Comparison of ENCODE assay signal across 8 cellular contexts in the genomic region with DNA sequence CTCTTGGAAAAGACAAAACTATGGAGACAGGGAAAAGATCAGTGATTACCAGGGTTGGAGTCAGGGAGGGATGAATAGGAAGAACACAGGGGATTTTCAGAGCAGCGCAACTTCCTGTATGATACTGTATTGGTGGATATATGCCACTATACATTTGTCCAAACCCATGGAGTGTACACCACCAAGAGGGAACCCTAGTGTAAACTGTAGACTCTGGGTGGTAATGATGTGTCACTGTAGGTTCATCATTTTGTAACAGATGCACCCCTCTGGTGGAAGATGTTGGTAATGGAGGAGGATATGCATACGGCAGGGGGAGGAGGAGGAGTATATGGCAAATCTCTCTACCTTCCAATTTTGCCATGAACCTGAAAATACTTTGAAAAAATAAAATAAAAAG.
A peak's percentile ranks its signal among the peaks of the same experiment; 100 is the strongest.
DNase-seq lines count a peak whose midpoint lies in the region; ATAC-seq and TF ChIP-seq lines count a peak whose summit lies in the region.

No MANE protein-coding gene starts in this region.

- H3K4me1 Mint-ChIP-seq in natural killer cell (no peaks in the 10 kb centered on the region), progenitor cell of endocrine pancreas (ENCODE audit: low read depth) (no peaks in the 10 kb centered on the region)
- peaks cover 7% of the 10 kb centered on the region for H3K4me1 Mint-ChIP-seq in activated T-cell treated with anti-CD3 and anti-CD28 coated beads, Interleukin-2, amount 50 U/mL, for 4 hours (ENCODE audit: low read depth)

- peak; percentile 20 for DNase-seq in OCI-LY7 (ENCODE audit: low spot score)
- DNase-seq in foreskin keratinocyte, result peak; percentile 49 to 81
- DNase-seq in natural killer cell, result no peak
- DNase-seq in omental fat pad (ENCODE audit: low spot score), result no peak
- DNase-seq in activated T-cell treated with anti-CD3 and anti-CD28 coated beads, Interleukin-2, amount 50 U/mL, for 4 hours, result no peak
- no peak for DNase-seq in progenitor cell of endocrine pancreas (ENCODE audit: low spot score, unreplicated experiment)

- ATAC-seq in foreskin keratinocyte (peak; percentile 91), natural killer cell (no peak), omental fat pad (ENCODE audit: low FRiP score) (no peak)
- ATAC-seq in activated T-cell treated with anti-CD3 and anti-CD28 coated beads, Interleukin-2, amount 50 U/mL, for 4 hours, result no peak

- intact Hi-C loops in OCI-LY7 (cut with micrococcal nuclease; ENCODE audit: unreplicated experiment), result no loop called here
- intact Hi-C loops in natural killer cell (cut with micrococcal nuclease), result no loop called here

- no peaks in the 10 kb centered on the region for H3K27me3 Mint-ChIP-seq in natural killer cell (ENCODE audit: low read depth in 2 of 2)
- H3K27me3 Mint-ChIP-seq in activated T-cell treated with anti-CD3 and anti-CD28 coated beads, Interleukin-2, amount 50 U/mL, for 4 hours (ENCODE audit: low read depth), result peaks cover 2% of the 10 kb centered on the region
- H3K27me3 Mint-ChIP-seq in progenitor cell of endocrine pancreas, result no peaks in the 10 kb centered on the region

- H3K4me3 Mint-ChIP-seq in natural killer cell (no peak overlapping the region), progenitor cell of endocrine pancreas (ENCODE audit: low read depth) (no peak overlapping the region)
- H3K4me3 Mint-ChIP-seq in activated T-cell treated with anti-CD3 and anti-CD28 coated beads, Interleukin-2, amount 50 U/mL, for 4 hours, result no peak overlapping the region

- TF ChIP-seq CTCF in GM12875 (IDR thresholded peaks at IDR 0.05; ENCODE audit: borderline replicate concordance, insufficient read depth, low read depth, low read length), result peak; percentile 36; the same call in 1 of the 2 replicates
- 0 out of 2 replicates have a peak, but pooled peaks have one; percentile 22 for TF ChIP-seq CTCF in HEK293 (tag by site-specific recombination; IDR thresholded peaks at IDR 0.05)
- TF ChIP-seq CTCF in OCI-LY7 (conservative IDR thresholded peaks at IDR 0.05; ENCODE audit: low read length), result peak; percentile 52
- peak; percentile 80 for TF ChIP-seq CTCF in foreskin keratinocyte (conservative IDR thresholded peaks at IDR 0.05)
- TF ChIP-seq CTCF in natural killer cell (IDR thresholded peaks at IDR 0.05), result no peak
- no peak for TF ChIP-seq CTCF in omental fat pad (IDR thresholded peaks at IDR 0.05)
- TF ChIP-seq CTCF in progenitor cell of endocrine pancreas (IDR thresholded peaks at IDR 0.05; ENCODE audit: unreplicated experiment), result no peak

- no peaks in the 10 kb centered on the region for H3K9me2 ChIP-seq in OCI-LY7 (ENCODE audit: insufficient read depth, low read length)

- H3K9me3 ChIP-seq in HEK293 (ENCODE audit: control insufficient read depth, insufficient read depth, low read depth, low read length) (no peaks in the 10 kb centered on the region; the same call in 1 of the 2 replicates), OCI-LY7 (ENCODE audit: low read length) (no peaks in the 10 kb centered on the region)

- H3K4me1 ChIP-seq in HEK293 (ENCODE audit: control insufficient read depth, insufficient read depth, low read length), result no peaks in the 10 kb centered on the region
- H3K4me1 ChIP-seq in OCI-LY7 (ENCODE audit: insufficient read depth, low read length, poor library complexity, severe bottlenecking), result no peaks in the 10 kb centered on the region
- H3K4me1 ChIP-seq in foreskin keratinocyte, result peaks cover 5% of the 10 kb centered on the region

- H3K36me3 Mint-ChIP-seq in natural killer cell, result no peaks in the 10 kb centered on the region
- no peaks in the 10 kb centered on the region for H3K36me3 Mint-ChIP-seq in activated T-cell treated with anti-CD3 and anti-CD28 coated beads, Interleukin-2, amount 50 U/mL, for 4 hours (ENCODE audit: insufficient read depth)
- H3K36me3 Mint-ChIP-seq in progenitor cell of endocrine pancreas (ENCODE audit: insufficient read depth), result no peaks in the 10 kb centered on the region

- H3K79me2 ChIP-seq in OCI-LY7 (ENCODE audit: insufficient read depth, low read depth, low read length), result no peaks in the 10 kb centered on the region

- H3K36me3 ChIP-seq in HEK293 (ENCODE audit: control insufficient read depth in 2 of 2, insufficient read depth in 1 of 2, low read length in 2 of 2) (no peaks in the 10 kb centered on the region), OCI-LY7 (ENCODE audit: insufficient read depth, low read length) (no peaks in the 10 kb centered on the region)

- BruUV-seq in OCI-LY7 (replicated peaks; lab: Mats Ljungman, UMichigan), result no TSS peak

- no peak overlapping the region for H3K4me3 ChIP-seq in GM12875 (ENCODE audit: low read depth, low read length)
- H3K4me3 ChIP-seq in HEK293 (ENCODE audit: low read depth, low read length), result no peak overlapping the region
- H3K4me3 ChIP-seq in OCI-LY7 (ENCODE audit: low read depth, low read length, poor library complexity, severe bottlenecking), result no peak overlapping the region

- H3K4me2 ChIP-seq in OCI-LY7 (ENCODE audit: low read length), result no peak overlapping the region

- H4K20me1 ChIP-seq in OCI-LY7 (ENCODE audit: insufficient read depth, low read length), result no peaks in the 10 kb centered on the region

- H2AFZ ChIP-seq in OCI-LY7 (ENCODE audit: low read length), result no peak overlapping the region

- POLR2A ChIA-PET in HEK293 (lab: Yijun Ruan, JAX) (no interaction called here), OCI-LY7 (lab: Charles Lee) (interaction anchor here (0.5 to 0.9 kb wide), 2 partner anchors 10 to 21 kb away, joined by 3 to 4 read pairs; no protein-coding TSS in a partner anchor)

- no peak overlapping the region for H3K27ac ChIP-seq in HEK293 (ENCODE audit: extremely low read depth, low read depth, low read length)
- no peak overlapping the region for H3K27ac ChIP-seq in OCI-LY7 (ENCODE audit: low read depth, low read length, poor library complexity, severe bottlenecking)
- H3K27ac ChIP-seq in foreskin keratinocyte, result no peak overlapping the region

- H3K27ac Mint-ChIP-seq in natural killer cell (no peak overlapping the region), progenitor cell of endocrine pancreas (no peak overlapping the region)

- peaks cover 0 to 2% of the 10 kb centered on the region in 2 donors for H3K9me3 Mint-ChIP-seq in natural killer cell
- no peaks in the 10 kb centered on the region for H3K9me3 Mint-ChIP-seq in activated T-cell treated with anti-CD3 and anti-CD28 coated beads, Interleukin-2, amount 50 U/mL, for 4 hours
- H3K9me3 Mint-ChIP-seq in progenitor cell of endocrine pancreas (ENCODE audit: low read depth), result peaks cover 4% of the 10 kb centered on the region

- no peaks in the 10 kb centered on the region for H3K27me3 ChIP-seq in foreskin keratinocyte

- CTCF ChIA-PET in HEK293 (lab: Yijun Ruan, JAX), result interaction anchor here (0.7 kb wide), 1 partner anchor 385 kb away, joined by 3 read pairs; no protein-coding TSS in a partner anchor
- CTCF ChIA-PET in OCI-LY7 (lab: Charles Lee; ENCODE audit: unreplicated experiment), result no interaction called here

TF ChIP-seq in HEK293, 187 proteins besides CTCF, POLR2A, EP300 and RAD21 (continues in another document):
- TF ChIP-seq ZFP37 (tag by site-specific recombination; IDR thresholded peaks at IDR 0.05), result no peak
- TF ChIP-seq, protein P1, sequence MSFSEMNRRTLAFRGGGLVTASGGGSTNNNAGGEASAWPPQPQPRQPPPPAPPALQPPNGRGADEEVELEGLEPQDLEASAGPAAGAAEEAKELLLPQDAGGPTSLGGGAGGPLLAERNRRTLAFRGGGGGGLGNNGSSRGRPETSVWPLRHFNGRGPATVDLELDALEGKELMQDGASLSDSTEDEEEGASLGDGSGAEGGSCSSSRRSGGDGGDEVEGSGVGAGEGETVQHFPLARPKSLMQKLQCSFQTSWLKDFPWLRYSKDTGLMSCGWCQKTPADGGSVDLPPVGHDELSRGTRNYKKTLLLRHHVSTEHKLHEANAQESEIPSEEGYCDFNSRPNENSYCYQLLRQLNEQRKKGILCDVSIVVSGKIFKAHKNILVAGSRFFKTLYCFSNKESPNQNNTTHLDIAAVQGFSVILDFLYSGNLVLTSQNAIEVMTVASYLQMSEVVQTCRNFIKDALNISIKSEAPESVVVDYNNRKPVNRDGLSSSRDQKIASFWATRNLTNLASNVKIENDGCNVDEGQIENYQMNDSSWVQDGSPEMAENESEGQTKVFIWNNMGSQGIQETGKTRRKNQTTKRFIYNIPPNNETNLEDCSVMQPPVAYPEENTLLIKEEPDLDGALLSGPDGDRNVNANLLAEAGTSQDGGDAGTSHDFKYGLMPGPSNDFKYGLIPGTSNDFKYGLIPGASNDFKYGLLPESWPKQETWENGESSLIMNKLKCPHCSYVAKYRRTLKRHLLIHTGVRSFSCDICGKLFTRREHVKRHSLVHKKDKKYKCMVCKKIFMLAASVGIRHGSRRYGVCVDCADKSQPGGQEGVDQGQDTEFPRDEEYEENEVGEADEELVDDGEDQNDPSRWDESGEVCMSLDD (tag by site-specific recombination; IDR thresholded peaks at IDR 0.05), result no peak
- no peak for TF ChIP-seq ZNF24 (tag by site-specific recombination; IDR thresholded peaks at IDR 0.05)
- no peak for TF ChIP-seq ZNF747 (tag by site-specific recombination; IDR thresholded peaks at IDR 0.05)
- no peak for TF ChIP-seq ZNF223 (tag by site-specific recombination; IDR thresholded peaks at IDR 0.05)
- TF ChIP-seq, protein P2, sequence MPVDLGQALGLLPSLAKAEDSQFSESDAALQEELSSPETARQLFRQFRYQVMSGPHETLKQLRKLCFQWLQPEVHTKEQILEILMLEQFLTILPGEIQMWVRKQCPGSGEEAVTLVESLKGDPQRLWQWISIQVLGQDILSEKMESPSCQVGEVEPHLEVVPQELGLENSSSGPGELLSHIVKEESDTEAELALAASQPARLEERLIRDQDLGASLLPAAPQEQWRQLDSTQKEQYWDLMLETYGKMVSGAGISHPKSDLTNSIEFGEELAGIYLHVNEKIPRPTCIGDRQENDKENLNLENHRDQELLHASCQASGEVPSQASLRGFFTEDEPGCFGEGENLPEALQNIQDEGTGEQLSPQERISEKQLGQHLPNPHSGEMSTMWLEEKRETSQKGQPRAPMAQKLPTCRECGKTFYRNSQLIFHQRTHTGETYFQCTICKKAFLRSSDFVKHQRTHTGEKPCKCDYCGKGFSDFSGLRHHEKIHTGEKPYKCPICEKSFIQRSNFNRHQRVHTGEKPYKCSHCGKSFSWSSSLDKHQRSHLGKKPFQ (tag by site-specific recombination; IDR thresholded peaks at IDR 0.05), result no peak
- no peak for TF ChIP-seq ZNF350 (tag by site-specific recombination; IDR thresholded peaks at IDR 0.05)
- peak; percentile 12; the same call in 1 of the 2 replicates for TF ChIP-seq ZNF654 (tag by site-specific recombination; IDR thresholded peaks at IDR 0.05; ENCODE audit: low read depth)
- no peak for TF ChIP-seq ZSCAN16 (tag by site-specific recombination; IDR thresholded peaks at IDR 0.05)
- no peak for TF ChIP-seq ZNF623 (tag by site-specific recombination; IDR thresholded peaks at IDR 0.05)
- no peak for TF ChIP-seq ZFP3 (tag by site-specific recombination; IDR thresholded peaks at IDR 0.05; ENCODE audit: low read depth)

Comparison
In these comparisons a context has a peak if more than half of its experiments do, and no peak if none do; other contexts are left out.
1. CTCF ChIP-seq: peak in GM12875 (single experiment), HEK293 (single experiment), OCI-LY7 (single experiment) and foreskin keratinocyte (single experiment); none in natural killer cell (single experiment), omental fat pad (0 of 3) and progenitor cell of endocrine pancreas (single experiment).
2. DNase-seq: peak in OCI-LY7 (single experiment) and foreskin keratinocyte (2 of 2); none in natural killer cell (single experiment), omental fat pad (single experiment), activated T-cell treated with anti-CD3 and anti-CD28 coated beads, Interleukin-2, amount 50 U/mL, for 4 hours (single experiment) and progenitor cell of endocrine pancreas (single experiment).